ENCODE assay signal across 8 cellular contexts in the genomic region with DNA sequence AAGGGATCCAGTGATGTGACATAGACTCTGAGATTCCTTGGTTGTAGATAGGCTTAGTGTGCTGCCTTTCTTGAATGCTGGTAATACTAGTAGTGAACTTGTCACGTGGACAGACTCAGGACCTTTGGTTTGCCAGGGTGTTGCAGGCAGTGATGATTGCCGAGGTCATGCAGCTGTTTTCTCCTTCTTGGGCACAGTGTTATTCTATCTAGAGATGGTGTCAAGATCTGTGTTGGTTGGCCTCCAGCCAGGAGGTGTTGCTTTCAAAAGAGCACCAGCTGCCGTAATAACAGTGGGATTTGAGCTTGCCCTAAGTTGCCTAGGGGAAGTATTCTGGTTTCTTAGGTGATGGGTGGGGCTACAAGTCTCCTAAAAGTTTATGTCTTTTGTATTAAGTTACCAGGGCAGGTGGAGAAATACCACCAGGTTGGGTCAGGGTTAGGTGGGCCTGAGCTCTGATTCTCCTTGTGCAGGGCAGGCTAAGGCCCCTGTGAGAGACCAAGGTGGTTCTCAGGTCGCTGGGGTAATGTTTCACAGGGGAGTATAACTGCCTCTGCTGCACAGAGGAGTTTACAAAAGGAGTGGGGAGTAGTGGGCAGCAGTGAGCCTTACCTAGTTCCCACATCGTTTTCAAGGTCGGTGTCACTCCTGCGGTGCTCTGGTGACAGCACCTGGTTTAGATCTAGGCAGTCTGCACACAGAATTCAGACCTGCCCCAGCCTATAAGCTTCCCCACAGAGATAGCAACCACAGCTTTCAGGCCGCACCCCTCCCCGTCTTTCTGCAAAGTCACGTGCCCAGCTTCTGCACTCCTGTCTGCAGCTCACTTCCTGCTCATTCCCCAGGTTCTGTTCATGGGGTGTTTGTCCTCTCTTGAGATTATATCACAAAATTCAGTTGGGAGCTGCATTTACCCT.
DNase-seq lines count a peak whose midpoint lies in the region; ATAC-seq and TF ChIP-seq lines count a peak whose summit lies in the region.

No MANE protein-coding gene starts in this region.

- no peaks in the 10 kb centered on the region for H3K36me3 ChIP-seq in heart right ventricle

- ATAC-seq in heart right ventricle: peak in 6 of 8 donors; percentile 23 to 58 (median 48)
- no peak for ATAC-seq in GM21576 (IDR thresholded peaks at IDR 0.05; ENCODE audit: unreplicated experiment)

- H3K27ac ChIP-seq in heart right ventricle: peak overlapping the region in 1 of 10 donors; percentile 71

- 28 to 29% methylated on average over 10 of the region's 10 CpGs for WGBS in heart right ventricle, 2 donors

- no peaks in the 10 kb centered on the region for H3K27me3 ChIP-seq in heart right ventricle

- TF ChIP-seq CTCF in heart right ventricle (IDR thresholded peaks at IDR 0.05) (no peak), foreskin fibroblast (IDR thresholded peaks at IDR 0.05; ENCODE audit: low read depth, low read length) (no peak)

- DNase-seq in NCI-H1436 (lab: John Stamatoyannopoulos, UW) (peak; percentile 3), NCI-H1436 treated with DMSO at 0.1 percent for 48 hours (lab: John Stamatoyannopoulos, UW) (no peak), heart right ventricle (no peak), HCEC 1CT (no peak), foreskin fibroblast (no peak)
- DNase-seq in activated CD4-positive, alpha-beta T cell treated with anti-CD3 and anti-CD28 coated beads, Interleukin-2, amount 50 U/mL, for 1 hour: peak; percentile 68
- DNase-seq in stimulated activated CD8-positive, alpha-beta memory T cell treated with anti-CD3 and anti-CD28 coated beads, Interleukin-12 subunit alpha, Interleukin-12 subunit beta, amount 100 ng/mL, for 4 hours (ENCODE audit: low read depth): peak; percentile 42

- no peaks in the 10 kb centered on the region for H3K4me1 ChIP-seq in heart right ventricle

- H3K4me3 ChIP-seq in heart right ventricle: no peak overlapping the region
- no peak overlapping the region for H3K4me3 ChIP-seq in foreskin fibroblast (ENCODE audit: low read depth in 1 of 2, low read length in 2 of 2)

- intact Hi-C loops in heart right ventricle (cut with DNase I): no loop called here

- peaks cover 0 to 13% (median 0%) of the 10 kb centered on the region in 11 donors for H3K9me3 ChIP-seq in heart right ventricle

Comparison
In these comparisons a context has a peak if more than half of its experiments do, and no peak if none do; other contexts are left out.
1. DNase-seq: peak in NCI-H1436 (single experiment), activated CD4-positive, alpha-beta T cell treated with anti-CD3 and anti-CD28 coated beads, Interleukin-2, amount 50 U/mL, for 1 hour (single experiment) and stimulated activated CD8-positive, alpha-beta memory T cell treated with anti-CD3 and anti-CD28 coated beads, Interleukin-12 subunit alpha, Interleukin-12 subunit beta, amount 100 ng/mL, for 4 hours (single experiment); none in NCI-H1436 treated with DMSO at 0.1 percent for 48 hours (single experiment), heart right ventricle (0 of 2), HCEC 1CT (single experiment) and foreskin fibroblast (0 of 2).